18 cellular contexts compared by ENCODE assay signal in the genomic region with DNA sequence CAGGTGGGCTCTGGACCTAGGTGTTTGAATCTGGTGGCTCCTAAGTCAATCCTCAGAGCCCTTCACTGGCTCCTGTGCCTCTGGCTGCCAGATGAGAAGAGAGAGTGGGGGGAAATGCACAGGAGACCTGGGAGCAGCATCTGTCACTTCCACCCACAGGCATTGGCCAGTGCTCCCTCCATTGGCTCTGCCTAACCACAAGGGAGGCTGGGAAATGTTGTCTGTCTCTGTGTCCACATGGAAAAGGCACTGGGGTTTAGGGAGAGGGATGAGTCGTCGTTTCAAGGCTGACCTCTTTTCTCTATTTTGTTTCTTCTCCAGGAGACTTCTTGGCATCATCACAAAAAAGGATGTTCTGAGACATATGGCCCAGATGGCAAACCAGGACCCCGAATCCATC.
DNase-seq lines count a peak whose midpoint lies in the region; ATAC-seq and TF ChIP-seq lines count a peak whose summit lies in the region.
"Had no signal": no experiment of that assay in that cellular context is flagged by ENCODE, and none has a peak within 500 bp of the region (broad histone marks: within the 10 kb centered on the region; RNA-seq: fewer than 3 reads in every experiment).

No MANE protein-coding gene starts in this region.

- POLR2A ChIA-PET in IMR-90 (lab: Charles Lee; ENCODE audit: unreplicated experiment) = no interaction called here

- in situ Hi-C loops in IMR-90 (cut with MboI; ENCODE audit: low sequenced_read_pairs) = no loop called here

- H3K56ac ChIP-seq in IMR-90 (ENCODE audit: extremely low read depth, insufficient read depth, low read length) = no peak overlapping the region

- H3K9me3 ChIP-seq in IMR-90 (ENCODE audit: control insufficient read depth, insufficient read depth, low read length) = no peaks in the 10 kb centered on the region
- H3K9me3 ChIP-seq in effector memory CD4-positive, alpha-beta T cell (ENCODE audit: control insufficient read depth, low read length) = no peaks in the 10 kb centered on the region
- H3K9me3 ChIP-seq: testis had no signal

- no peak overlapping the region for H2BK5ac ChIP-seq in IMR-90 (ENCODE audit: low read depth, low read length, poor library complexity, severe bottlenecking)

- H4K5ac ChIP-seq in IMR-90 (ENCODE audit: low read depth, low read length) = peak overlapping the region; percentile 54

- peak overlapping the region; percentile 18 for H2AFZ ChIP-seq in IMR-90 (replicated peaks; ENCODE audit: low read length, poor library complexity)

- no peaks in the 10 kb centered on the region for H3K79me1 ChIP-seq in IMR-90 (ENCODE audit: low read depth in 1 of 2, low read length in 2 of 2)

- H4K20me1 ChIP-seq in IMR-90 (ENCODE audit: insufficient read depth, low read length) = no peaks in the 10 kb centered on the region

- no peak overlapping the region for H3K4me2 ChIP-seq in IMR-90 (ENCODE audit: low read depth, low read length)

- H2BK120ac ChIP-seq in IMR-90 (ENCODE audit: low read depth, low read length) = no peak overlapping the region

- no peaks in the 10 kb centered on the region for H3K27me3 ChIP-seq in IMR-90 (ENCODE audit: control insufficient read depth, insufficient read depth, low read length)
- no peaks in the 10 kb centered on the region for H3K27me3 ChIP-seq in effector memory CD4-positive, alpha-beta T cell (replicated peaks; ENCODE audit: control insufficient read depth, insufficient read depth, low read length, poor library complexity, severe bottlenecking)
- H3K27me3 ChIP-seq: testis had no signal

- dilution Hi-C loops in IMR-90 (cut with HindIII; ENCODE audit: low sequenced_read_pairs, unreplicated experiment) = no loop called here

- no peak overlapping the region for H2BK20ac ChIP-seq in IMR-90 (ENCODE audit: low read depth, low read length)

- intact Hi-C loops in IMR-90 (cut with micrococcal nuclease) = no loop called here

- H3K4me3 ChIP-seq in IMR-90 (ENCODE audit: insufficient read depth, low read depth, low read length) = no peak overlapping the region
- H3K4me3 ChIP-seq in effector memory CD4-positive, alpha-beta T cell (ENCODE audit: insufficient read depth, low read depth, low read length, poor library complexity, severe bottlenecking) = no peak overlapping the region
- H3K4me3 ChIP-seq: testis had no signal

- no peak overlapping the region; the same call in 1 of the 2 replicates for H4K91ac ChIP-seq in IMR-90 (ENCODE audit: insufficient read depth, low read depth, low read length)

- H4K8ac ChIP-seq in IMR-90 (ENCODE audit: low read depth in 2 of 2, low read length in 2 of 2) = no peak overlapping the region

- no peak for TF ChIP-seq CTCF in IMR-90 (conservative IDR thresholded peaks at IDR 0.05; ENCODE audit: low read depth, low read length)

- no peaks in the 10 kb centered on the region for H3K36me3 ChIP-seq in IMR-90 (ENCODE audit: control insufficient read depth, insufficient read depth, low read length)
- H3K36me3 ChIP-seq in effector memory CD4-positive, alpha-beta T cell (ENCODE audit: control insufficient read depth, insufficient read depth, low read length) = no peaks in the 10 kb centered on the region

- no peak overlapping the region for H3K4ac ChIP-seq in IMR-90 (ENCODE audit: low read depth, low read length)

- no peak overlapping the region for H3K23ac ChIP-seq in IMR-90 (ENCODE audit: low read depth, low read length)

- no peak for TF ChIP-seq POLR2A in IMR-90 (IDR thresholded peaks at IDR 0.05; ENCODE audit: low read depth, low read length)

- ATAC-seq in IMR-90 (ENCODE audit: low read depth) (peak; percentile 48; the same call in 1 of the 2 replicates), SK-N-SH treated with all-trans-retinoic acid at 6 μM for 48 hours (peak; percentile 65)
- ATAC-seq: activated CD8-positive, alpha-beta T cell treated with anti-CD3 and anti-CD28 coated beads, Interleukin-2, amount 10 ng/mL, durations not matched to agents 7 days and 5 days; activated T-cell treated with anti-CD3 and anti-CD28 coated beads, Interleukin-2, amount 50 U/mL, for 4 hours; T-helper 17 cell; WTC11 had no signal

- no peak overlapping the region for H3K27ac ChIP-seq in IMR-90 (ENCODE audit: insufficient read depth, low read length)
- H3K27ac ChIP-seq in effector memory CD4-positive, alpha-beta T cell (ENCODE audit: insufficient read depth, low read length, poor library complexity, severe bottlenecking) = no peak overlapping the region
- H3K27ac ChIP-seq: testis had no signal

- peak overlapping the region; percentile 52; the same call in 1 of the 2 replicates for H3K18ac ChIP-seq in IMR-90 (ENCODE audit: low read depth, low read length)

- TF ChIP-seq RAD21 in IMR-90 (IDR thresholded peaks at IDR 0.05; ENCODE audit: low read length) = no peak

- H2AK5ac ChIP-seq in IMR-90 (ENCODE audit: low read depth, low read length) = no peak overlapping the region

- DNase-seq in Daoy (ENCODE audit: low read depth) (peak; percentile 19), IMR-90 (peak; percentile 65), iris pigment epithelial cell (ENCODE audit: low read depth) (peak; percentile 18), midbrain (lab: John Stamatoyannopoulos, UW) (no peak), GM19238 (ENCODE audit: insufficient read length, low spot score) (no peak), iPS-NIHi7 (ENCODE audit: extremely low spot score) (no peak)
- DNase-seq in effector memory CD4-positive, alpha-beta T cell = no peak
- DNase-seq: activated CD8-positive, alpha-beta T cell treated with anti-CD3 and anti-CD28 coated beads, Interleukin-2, amount 10 ng/mL, durations not matched to agents 7 days and 5 days; activated naive CD4-positive, alpha-beta T cell treated with anti-CD3 and anti-CD28 coated beads, Interleukin-2, amount 50 U/mL, for 16 hours; activated T-cell treated with anti-CD3 and anti-CD28 coated beads, Interleukin-2, amount 50 U/mL, for 4 hours; foreskin melanocyte; GOT3; NCI-H1048; Right ventricle myocardium superior; T-helper 17 cell; testis had no signal

- no peak overlapping the region for H2BK15ac ChIP-seq in IMR-90 (ENCODE audit: low read depth, low read length)

- H3K9ac ChIP-seq in IMR-90 (ENCODE audit: low read depth, low read length) = no peak overlapping the region

- peaks cover 6% of the 10 kb centered on the region; the same call in 1 of the 2 replicates for H3K4me1 ChIP-seq in IMR-90 (ENCODE audit: control insufficient read depth, insufficient read depth, low read length)
- H3K4me1 ChIP-seq in effector memory CD4-positive, alpha-beta T cell (ENCODE audit: control insufficient read depth, insufficient read depth, low read length, poor library complexity, severe bottlenecking) = no peaks in the 10 kb centered on the region
- H3K4me1 ChIP-seq: testis had no signal

- no peak overlapping the region for H3K14ac ChIP-seq in IMR-90 (replicated peaks; ENCODE audit: low read depth, low read length)

- H3K9me1 ChIP-seq in IMR-90 (ENCODE audit: insufficient read depth, low read length) = no peaks in the 10 kb centered on the region

- H2AK9ac ChIP-seq in IMR-90 (replicated peaks; ENCODE audit: low read depth, low read length, poor library complexity) = no peak overlapping the region

- no CpG with 5 or more reads among the region's 3 CpGs for WGBS in IMR-90 (ENCODE audit: extremely low coverage in 2 of 2, insufficient read length in 1 of 2), 2 experiments

- CTCF ChIA-PET in IMR-90 (lab: Yijun Ruan, JAX) = no interaction called here

- BruUV-seq in IMR-90 (replicated peaks; lab: Mats Ljungman, UMichigan) = no TSS peak

TF ChIP-seq in IMR-90, 13 proteins besides CTCF, POLR2A, EP300 and RAD21 (continues in another document):
- TF ChIP-seq RFX5 (IDR thresholded peaks at IDR 0.05; ENCODE audit: low read depth, low read length) = no peak
- TF ChIP-seq MAFK (IDR thresholded peaks at IDR 0.05; ENCODE audit: low read depth, low read length) = no peak
- no peak for TF ChIP-seq MAZ (IDR thresholded peaks at IDR 0.05; ENCODE audit: borderline replicate concordance, low read depth, low read length)
- no peak for TF ChIP-seq NFE2L2 (IDR thresholded peaks at IDR 0.05; ENCODE audit: low read depth, low read length)
- no peak for TF ChIP-seq RCOR1 (IDR thresholded peaks at IDR 0.05; ENCODE audit: insufficient replicate concordance, low read length)
- TF ChIP-seq, protein P1, sequence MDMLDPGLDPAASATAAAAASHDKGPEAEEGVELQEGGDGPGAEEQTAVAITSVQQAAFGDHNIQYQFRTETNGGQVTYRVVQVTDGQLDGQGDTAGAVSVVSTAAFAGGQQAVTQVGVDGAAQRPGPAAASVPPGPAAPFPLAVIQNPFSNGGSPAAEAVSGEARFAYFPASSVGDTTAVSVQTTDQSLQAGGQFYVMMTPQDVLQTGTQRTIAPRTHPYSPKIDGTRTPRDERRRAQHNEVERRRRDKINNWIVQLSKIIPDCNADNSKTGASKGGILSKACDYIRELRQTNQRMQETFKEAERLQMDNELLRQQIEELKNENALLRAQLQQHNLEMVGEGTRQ (IDR thresholded peaks at IDR 0.05; ENCODE audit: low read depth, low read length) = no peak
- no peak for TF ChIP-seq CEBPB (IDR thresholded peaks at IDR 0.05; ENCODE audit: low read depth, low read length)
- TF ChIP-seq CHD1 (IDR thresholded peaks at IDR 0.05; ENCODE audit: low read depth, low read length) = no peak
- TF ChIP-seq SMC3 (IDR thresholded peaks at IDR 0.05; ENCODE audit: low read depth, low read length) = no peak

TF ChIP-seq in SK-N-SH treated with all-trans-retinoic acid at 6 μM for 48 hours, 23 proteins besides CTCF, POLR2A, EP300 and RAD21 (continues in another document):
- TF ChIP-seq ZFP30 (CRISPR knock-in tag; IDR thresholded peaks at IDR 0.05) (no peak), ZNF8 (CRISPR knock-in tag; IDR thresholded peaks at IDR 0.05) (no peak), ZFP3 (CRISPR knock-in tag; IDR thresholded peaks at IDR 0.05) (no peak), BACH2 (CRISPR knock-in tag; IDR thresholded peaks at IDR 0.05; ENCODE audit: borderline replicate concordance) (no peak), PPARA (CRISPR knock-in tag; IDR thresholded peaks at IDR 0.05; ENCODE audit: borderline replicate concordance) (no peak), GLIS3 (CRISPR knock-in tag; IDR thresholded peaks at IDR 0.05) (no peak), OSR1 (CRISPR knock-in tag; IDR thresholded peaks at IDR 0.05) (no peak), ARNTL (CRISPR knock-in tag; IDR thresholded peaks at IDR 0.05; ENCODE audit: borderline replicate concordance, low read depth) (no peak), ESRRG (CRISPR knock-in tag; IDR thresholded peaks at IDR 0.05) (no peak)
- TF ChIP-seq, protein P2, sequence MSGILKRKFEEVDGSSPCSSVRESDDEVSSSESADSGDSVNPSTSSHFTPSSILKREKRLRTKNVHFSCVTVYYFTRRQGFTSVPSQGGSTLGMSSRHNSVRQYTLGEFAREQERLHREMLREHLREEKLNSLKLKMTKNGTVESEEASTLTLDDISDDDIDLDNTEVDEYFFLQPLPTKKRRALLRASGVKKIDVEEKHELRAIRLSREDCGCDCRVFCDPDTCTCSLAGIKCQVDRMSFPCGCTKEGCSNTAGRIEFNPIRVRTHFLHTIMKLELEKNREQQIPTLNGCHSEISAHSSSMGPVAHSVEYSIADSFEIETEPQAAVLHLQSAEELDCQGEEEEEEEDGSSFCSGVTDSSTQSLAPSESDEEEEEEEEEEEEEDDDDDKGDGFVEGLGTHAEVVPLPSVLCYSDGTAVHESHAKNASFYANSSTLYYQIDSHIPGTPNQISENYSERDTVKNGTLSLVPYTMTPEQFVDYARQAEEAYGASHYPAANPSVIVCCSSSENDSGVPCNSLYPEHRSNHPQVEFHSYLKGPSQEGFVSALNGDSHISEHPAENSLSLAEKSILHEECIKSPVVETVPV (CRISPR knock-in tag; IDR thresholded peaks at IDR 0.05) = no peak

Comparison
In these comparisons a context has a peak if more than half of its experiments do, and no peak if none do; other contexts are left out.
1. DNase-seq: peak in Daoy (single experiment), IMR-90 (single experiment) and iris pigment epithelial cell (single experiment); none in midbrain (single experiment), effector memory CD4-positive, alpha-beta T cell (0 of 3), GM19238 (single experiment) and iPS-NIHi7 (single experiment).